23 cellular contexts compared by ENCODE assay signal in genomic region chr12:46936042-46936441, GRCh38.
DNase-seq lines count a peak whose midpoint lies in the region; ATAC-seq, FAIRE-seq and TF ChIP-seq lines count a peak whose summit lies in the region.
"Had no signal": no experiment of that assay in that cellular context is flagged by ENCODE, and none has a peak within 500 bp of the region (broad histone marks: within the 10 kb centered on the region; RNA-seq: fewer than 3 reads in every experiment).

No MANE protein-coding gene starts in this region.

- no peaks in the 10 kb centered on the region for H3K36me3 ChIP-seq in right lobe of liver
- H3K36me3 ChIP-seq in HepG2 (replicated peaks in 1 of 2; ENCODE audit: control insufficient read depth in 1 of 2, insufficient read depth in 2 of 2, low read length in 2 of 2), result no peaks in the 10 kb centered on the region
- H3K36me3 ChIP-seq in SJSA1, result no peaks in the 10 kb centered on the region
- H3K36me3 ChIP-seq: BLaER1 treated with 17β-estradiol and CSF1 and Interleukin-3, amounts not matched to agents 10 nM and 100 nM had no signal

- H3K4me1 ChIP-seq in right lobe of liver (peaks cover 0 to 33% (median 6%) of the 10 kb centered on the region in 4 donors), HepG2 (ENCODE audit: insufficient read depth, low read length) (peaks cover 42% of the 10 kb centered on the region), SJSA1 (replicated peaks) (peaks cover 17% of the 10 kb centered on the region)
- H3K4me1 ChIP-seq: BLaER1 treated with 17β-estradiol and CSF1 and Interleukin-3, amounts not matched to agents 10 nM and 100 nM had no signal

- TF ChIP-seq CTCF in right lobe of liver (IDR thresholded peaks at IDR 0.05), result no peak
- no peak for TF ChIP-seq CTCF in HepG2 (CRISPR knock-in tag; IDR thresholded peaks at IDR 0.05)

- TF ChIP-seq EP300 in HepG2 (IDR thresholded peaks at IDR 0.05; ENCODE audit: low read depth in 2 of 2, low read length in 2 of 2) (no peak), HepG2 (CRISPR knock-in tag; IDR thresholded peaks at IDR 0.05; ENCODE audit: borderline replicate concordance) (no peak)

- in situ Hi-C loops in HepG2 (cut with HindIII; ENCODE audit: extremely low pct_ligation_motif_present, low pct_unique_long_range_greater_than_20kb), result loop anchor here (10.0 kb wide), 2 partner anchors 161 to 591 kb away; no protein-coding TSS in a partner anchor

- H3K4me3 ChIP-seq in right lobe of liver (no peak overlapping the region), HepG2 (replicated peaks in 1 of 3; ENCODE audit: insufficient read depth in 1 of 3, low read depth in 2 of 3, low read length in 3 of 3) (no peak overlapping the region), SJSA1 (no peak overlapping the region)
- H3K4me3 ChIP-seq: A549; BLaER1 treated with 17β-estradiol and CSF1 and Interleukin-3, amounts not matched to agents 10 nM and 100 nM; GM12878 had no signal

- H3K9me3 ChIP-seq in right lobe of liver, result no peaks in the 10 kb centered on the region
- no peaks in the 10 kb centered on the region for H3K9me3 ChIP-seq in HepG2 (ENCODE audit: low read length)
- H3K9me3 ChIP-seq in SJSA1 (replicated peaks), result no peaks in the 10 kb centered on the region; the same call in 1 of the 2 replicates
- H3K9me3 ChIP-seq: A549 had no signal

- H3K79me2 ChIP-seq in HepG2 (ENCODE audit: insufficient read depth, low read length), result no peaks in the 10 kb centered on the region

- no peaks in the 10 kb centered on the region for H4K20me1 ChIP-seq in HepG2 (ENCODE audit: insufficient read depth, low read length)
- H4K20me1 ChIP-seq: BLaER1 treated with 17β-estradiol and CSF1 and Interleukin-3, amounts not matched to agents 10 nM and 100 nM had no signal

- ATAC-seq in right lobe of liver (no peak), HepG2 (no peak)
- ATAC-seq: A549, GM12878 had no signal

- DNase-seq in right lobe of liver (no peak), HepG2 (ENCODE audit: low spot score) (no peak), SJSA1 (ENCODE audit: low read depth in 1 of 2, low spot score in 2 of 2) (peak; percentile 66 to 75), C1 segment of cervical spinal cord (lab: John Stamatoyannopoulos, UW) (no peak)
- DNase-seq in activated CD4-positive, CD25-positive, alpha-beta regulatory T cell treated with anti-CD3 and anti-CD28 coated beads, Interleukin-2, amount 50 U/mL, for 72 hours, result no peak
- DNase-seq: AML-193; CD4-positive, alpha-beta memory T cell; CD4-positive, CD25-positive, alpha-beta regulatory T cell; CD8-positive, alpha-beta memory T cell; COR-L47; DMS 273 treated with DMSO at 0.1 percent for 48 hours; DMS153; DMS53; DMS79; DND-41; EL; GDM1 had no signal

- WGBS in right lobe of liver (ENCODE audit: insufficient coverage, low coverage, low lambda C conversion rate, missing lambda C conversion rate), result 57% methylated on average over 2 of the region's 2 CpGs
- WGBS in HepG2 (ENCODE audit: low lambda C conversion rate), result 36% methylated on average over 2 of the region's 2 CpGs

- H3K4me2 ChIP-seq in HepG2 (ENCODE audit: low read depth, low read length), result no peak overlapping the region
- H3K4me2 ChIP-seq: A549; BLaER1 treated with 17β-estradiol and CSF1 and Interleukin-3, amounts not matched to agents 10 nM and 100 nM had no signal

- no peak overlapping the region for H2AFZ ChIP-seq in HepG2 (ENCODE audit: low read length)

- no TSS peak for BruUV-seq in HepG2 (replicated peaks; lab: Mats Ljungman, UMichigan)

- POLR2A ChIA-PET in HepG2 (lab: Yijun Ruan, JAX), result no interaction called here

- intact Hi-C loops in right lobe of liver (cut with DNase I), result no loop called here
- intact Hi-C loops in HepG2 (cut with micrococcal nuclease; ENCODE audit: unreplicated experiment), result loop anchor here (10.0 kb wide), 1 partner anchor 441 kb away; no protein-coding TSS in a partner anchor

- H3K27ac ChIP-seq in right lobe of liver (peak overlapping the region in 2 of 3 donors; percentile 20 to 56), HepG2 (ENCODE audit: extremely low read length, insufficient read depth, low read length) (no peak overlapping the region), SJSA1 (no peak overlapping the region)
- H3K27ac ChIP-seq: 22Rv1; A549; BLaER1 treated with 17β-estradiol and CSF1 and Interleukin-3, amounts not matched to agents 10 nM and 100 nM had no signal

- CTCF ChIA-PET in HepG2 (lab: Yijun Ruan, JAX; ENCODE audit: low intra/inter-chr PET ratio, low total read pairs), result no interaction called here

- TF ChIP-seq RAD21 in HepG2 (CRISPR knock-in tag; IDR thresholded peaks at IDR 0.05), result no peak

- TF ChIP-seq POLR2A in right lobe of liver (IDR thresholded peaks at IDR 0.05), result no peak
- no peak for TF ChIP-seq POLR2A in HepG2 (IDR thresholded peaks at IDR 0.05; ENCODE audit: insufficient read depth in 1 of 2, low read depth in 2 of 2, low read length in 2 of 2)

- no peak overlapping the region for H3K9ac ChIP-seq in HepG2 (ENCODE audit: insufficient read depth, low read depth, low read length)
- H3K9ac ChIP-seq: BLaER1 treated with 17β-estradiol and CSF1 and Interleukin-3, amounts not matched to agents 10 nM and 100 nM had no signal

- H3K27me3 ChIP-seq in right lobe of liver (no peaks in the 10 kb centered on the region), HepG2 (ENCODE audit: control insufficient read depth in 1 of 2, insufficient read depth in 2 of 2, low read length in 2 of 2) (no peaks in the 10 kb centered on the region), SJSA1 (replicated peaks) (no peaks in the 10 kb centered on the region)
- H3K27me3 ChIP-seq: BLaER1 treated with 17β-estradiol and CSF1 and Interleukin-3, amounts not matched to agents 10 nM and 100 nM had no signal

- FAIRE-seq in HepG2 (lab: Jason Lieb, UNC), result no peak
- FAIRE-seq: A549, GM12878, GM12892, GM18507 had no signal

TF ChIP-seq in HepG2, 621 proteins besides CTCF, POLR2A, EP300 and RAD21 (continues in another document):
- TF ChIP-seq ZNF383 (CRISPR knock-in tag; IDR thresholded peaks at IDR 0.05; ENCODE audit: borderline replicate concordance) (no peak), LRRFIP1 (CRISPR knock-in tag; conservative IDR thresholded peaks at IDR 0.05) (no peak), ZNF124 (CRISPR knock-in tag; IDR thresholded peaks at IDR 0.05) (no peak), SNAPC2 (CRISPR knock-in tag; IDR thresholded peaks at IDR 0.05) (no peak), GATA4 (IDR thresholded peaks at IDR 0.05; ENCODE audit: borderline replicate concordance, low read depth) (no peak), ZBTB1 (CRISPR knock-in tag; IDR thresholded peaks at IDR 0.05; ENCODE audit: borderline replicate concordance) (no peak), NR2F6 (IDR thresholded peaks at IDR 0.05) (no peak), NR2F6 (CRISPR knock-in tag; IDR thresholded peaks at IDR 0.05) (no peak), ARNT2 (CRISPR knock-in tag; IDR thresholded peaks at IDR 0.05; ENCODE audit: low read depth) (no peak), KDM1A (CRISPR knock-in tag; IDR thresholded peaks at IDR 0.05) (no peak), RXRB (CRISPR knock-in tag; IDR thresholded peaks at IDR 0.05; ENCODE audit: borderline replicate concordance) (no peak), HDAC1 (CRISPR knock-in tag; IDR thresholded peaks at IDR 0.05) (no peak), ZFAT (CRISPR knock-in tag; conservative IDR thresholded peaks at IDR 0.05) (no peak), REPIN1 (CRISPR knock-in tag; IDR thresholded peaks at IDR 0.05; ENCODE audit: borderline replicate concordance, low read depth) (no peak), NCOA1 (CRISPR knock-in tag; IDR thresholded peaks at IDR 0.05) (no peak), ZSCAN30 (CRISPR knock-in tag; IDR thresholded peaks at IDR 0.05) (no peak), ELK4 (CRISPR knock-in tag; IDR thresholded peaks at IDR 0.05; ENCODE audit: borderline replicate concordance) (no peak)
- TF ChIP-seq, protein P1, sequence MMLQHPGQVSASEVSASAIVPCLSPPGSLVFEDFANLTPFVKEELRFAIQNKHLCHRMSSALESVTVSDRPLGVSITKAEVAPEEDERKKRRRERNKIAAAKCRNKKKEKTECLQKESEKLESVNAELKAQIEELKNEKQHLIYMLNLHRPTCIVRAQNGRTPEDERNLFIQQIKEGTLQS (CRISPR knock-in tag; IDR thresholded peaks at IDR 0.05), result no peak
- TF ChIP-seq, protein P2, sequence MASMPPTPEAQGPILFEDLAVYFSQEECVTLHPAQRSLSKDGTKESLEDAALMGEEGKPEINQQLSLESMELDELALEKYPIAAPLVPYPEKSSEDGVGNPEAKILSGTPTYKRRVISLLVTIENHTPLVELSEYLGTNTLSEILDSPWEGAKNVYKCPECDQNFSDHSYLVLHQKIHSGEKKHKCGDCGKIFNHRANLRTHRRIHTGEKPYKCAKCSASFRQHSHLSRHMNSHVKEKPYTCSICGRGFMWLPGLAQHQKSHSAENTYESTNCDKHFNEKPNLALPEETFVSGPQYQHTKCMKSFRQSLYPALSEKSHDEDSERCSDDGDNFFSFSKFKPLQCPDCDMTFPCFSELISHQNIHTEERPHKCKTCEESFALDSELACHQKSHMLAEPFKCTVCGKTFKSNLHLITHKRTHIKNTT (CRISPR knock-in tag; IDR thresholded peaks at IDR 0.05), result no peak

Comparison
In these comparisons a context has a peak if more than half of its experiments do, and no peak if none do; other contexts are left out.
1. H3K27ac ChIP-seq: peak in right lobe of liver (2 of 3); none in HepG2 (single experiment) and SJSA1 (single experiment).
2. DNase-seq: peak in SJSA1 (2 of 2); none in right lobe of liver (0 of 3), HepG2 (single experiment), activated CD4-positive, CD25-positive, alpha-beta regulatory T cell treated with anti-CD3 and anti-CD28 coated beads, Interleukin-2, amount 50 U/mL, for 72 hours (single experiment) and C1 segment of cervical spinal cord (0 of 14).